8 cellular contexts compared by ENCODE assay signal in the genomic region with DNA sequence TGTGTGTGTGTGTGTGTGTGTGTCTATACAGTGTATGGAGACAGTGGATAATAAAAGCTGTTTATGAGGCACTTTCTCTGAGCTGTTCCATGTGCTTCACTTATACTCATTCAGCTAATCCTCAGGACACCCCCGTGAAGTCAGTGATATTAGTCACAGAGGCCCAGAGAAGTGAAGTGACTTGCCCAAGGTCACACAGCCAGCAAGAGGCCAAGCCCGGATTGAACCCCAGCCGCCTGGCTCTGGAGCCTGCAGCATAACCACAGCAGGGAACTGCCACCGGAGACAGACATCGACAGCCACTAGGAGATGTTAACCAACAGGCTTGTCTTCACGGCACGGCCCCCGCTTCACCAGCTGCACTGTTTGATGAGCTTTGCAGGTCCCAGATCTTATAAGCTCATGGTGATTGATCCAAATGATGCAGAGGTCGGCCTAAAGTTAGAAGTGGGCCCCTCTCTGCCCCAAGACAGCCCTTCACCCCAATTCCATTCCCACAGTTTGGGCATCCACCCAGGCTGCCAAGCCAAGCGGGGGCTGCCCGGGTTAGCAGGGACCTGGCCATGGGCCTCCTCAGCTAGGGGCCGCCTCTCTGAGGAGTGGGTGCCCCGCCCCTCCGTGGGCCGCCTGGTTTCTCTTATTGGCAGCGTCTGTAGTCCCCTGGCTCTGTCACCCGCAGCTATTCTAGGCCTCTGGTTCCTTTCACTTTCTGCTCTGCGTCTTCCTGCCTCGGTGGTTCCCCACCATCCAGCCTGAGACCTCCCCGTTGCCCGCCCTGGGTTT. TPM values are rescaled to one million over a fixed set of nuclear protein-coding genes. Genes with fewer than 3 reads are reported as not detected.
DNase-seq lines count a peak whose midpoint lies in the region; ATAC-seq and TF ChIP-seq lines count a peak whose summit lies in the region.

No MANE protein-coding gene starts in this region.

- peaks cover 0 to 2% (median 0%) of the 10 kb centered on the region in 6 donors for H3K9me3 Mint-ChIP-seq in immature natural killer cell

- peak; percentile 73 for ATAC-seq in GM19455 (IDR thresholded peaks at IDR 0.05; ENCODE audit: unreplicated experiment)
- ATAC-seq in HG03575 (IDR thresholded peaks at IDR 0.05; ENCODE audit: extremely low read depth, insufficient number of reproducible peaks, low FRiP score, unreplicated experiment), result peak; percentile 46
- no peak for ATAC-seq in omental fat pad (ENCODE audit: low FRiP score)

- H3K27me3 Mint-ChIP-seq in immature natural killer cell (ENCODE audit: low read depth in 3 of 3), result peaks cover 0 to 5% (median 1%) of the 10 kb centered on the region in 3 donors

- peak overlapping the region; percentile 64 to 84 (median 77) for H3K4me3 Mint-ChIP-seq in immature natural killer cell

- no peaks in the 10 kb centered on the region for H3K36me3 Mint-ChIP-seq in immature natural killer cell

- DNase-seq in AG08395 (ENCODE audit: low spot score) (peak; percentile 40), immature natural killer cell (peak; percentile 83 to 85 (median 85)), omental fat pad (ENCODE audit: low spot score) (no peak), NCI-H1048 (lab: John Stamatoyannopoulos, UW) (no peak)
- DNase-seq in activated CD8-positive, alpha-beta memory T cell treated with anti-CD3 and anti-CD28 coated beads, Interleukin-2, amount 50 U/mL, for 1 hour (ENCODE audit: extremely low read depth), result peak; percentile 40
- peak; percentile 72 to 89 for DNase-seq in stimulated activated CD8-positive, alpha-beta memory T cell treated with anti-CD3 and anti-CD28 coated beads, Interleukin-7, amount 100 ng/mL, for 48 hours (ENCODE audit: extremely low read depth in 1 of 2, low read depth in 1 of 2)

- H3K27ac Mint-ChIP-seq in immature natural killer cell, result peak overlapping the region; percentile 87 to 96 (median 93)

- peaks cover 36 to 49% of the 10 kb centered on the region in 2 donors for H3K4me1 Mint-ChIP-seq in immature natural killer cell

- no peak for TF ChIP-seq CTCF in omental fat pad (IDR thresholded peaks at IDR 0.05)

RNA-seq across cellular contexts. Expression of gene SOCS1, which starts 30.9 kb away (rescaled TPM):
- 10 to 100 TPM; 14.0 to 24.4 (median 14.5) TPM for polyA plus RNA-seq in immature natural killer cell
- total RNA-seq in omental fat pad, result 10 to 100 TPM in 2 of 4 donors, 1 to 10 TPM in 2; 6.5 to 26.8 (median 18.0) TPM

RNA-seq across cellular contexts. Expression of gene TNP2, which starts 44.0 kb away (rescaled TPM):
- polyA plus RNA-seq in immature natural killer cell, result not detected
- total RNA-seq in omental fat pad, result not detected

RNA-seq across cellular contexts. Expression of gene PRM3, which starts 48.3 kb away (rescaled TPM):
- polyA plus RNA-seq in immature natural killer cell, result not detected
- total RNA-seq in omental fat pad, result not detected

RNA-seq across cellular contexts. Expression of gene PRM2, which starts 51.2 kb away (rescaled TPM):
- polyA plus RNA-seq in immature natural killer cell, result not detected
- total RNA-seq in omental fat pad, result not detected

RNA-seq across cellular contexts. Expression of gene PRM1, which starts 56.0 kb away (rescaled TPM):
- polyA plus RNA-seq in immature natural killer cell, result not detected
- not detected for total RNA-seq in omental fat pad

Comparison
In these comparisons a context has a peak if more than half of its experiments do, and no peak if none do; other contexts are left out.
1. DNase-seq: peak in AG08395 (single experiment), activated CD8-positive, alpha-beta memory T cell treated with anti-CD3 and anti-CD28 coated beads, Interleukin-2, amount 50 U/mL, for 1 hour (single experiment), immature natural killer cell (3 of 3) and stimulated activated CD8-positive, alpha-beta memory T cell treated with anti-CD3 and anti-CD28 coated beads, Interleukin-7, amount 100 ng/mL, for 48 hours (2 of 2); none in omental fat pad (single experiment) and NCI-H1048 (single experiment).